20 cellular contexts compared by ENCODE assay signal in genomic region chr6:140101367-140101766, GRCh38.
DNase-seq lines count a peak whose midpoint lies in the region; ATAC-seq and TF ChIP-seq lines count a peak whose summit lies in the region.
"Had no signal": no experiment of that assay in that cellular context is flagged by ENCODE, and none has a peak within 500 bp of the region (broad histone marks: within the 10 kb centered on the region; RNA-seq: fewer than 3 reads in every experiment).

No MANE protein-coding gene starts in this region.

- no peak overlapping the region for H3K4me2 ChIP-seq in HCT116 (ENCODE audit: low read length)
- no peak overlapping the region for H3K4me2 ChIP-seq in SU-DHL-6 (ENCODE audit: low read depth, low read length, poor library complexity, severe bottlenecking)
- H3K4me2 ChIP-seq: BLaER1 had no signal

- H3K79me2 ChIP-seq in HCT116 (ENCODE audit: insufficient read depth, low read length) (no peaks in the 10 kb centered on the region), SU-DHL-6 (ENCODE audit: insufficient read depth, low read length) (no peaks in the 10 kb centered on the region)

- no peak overlapping the region for H3K4me3 ChIP-seq in AG10803 (ENCODE audit: low read length)
- H3K4me3 ChIP-seq in HCT116 (replicated peaks in 1 of 2; ENCODE audit: low read depth in 1 of 2, low read length in 2 of 2), result no peak overlapping the region
- H3K4me3 ChIP-seq in SU-DHL-6 (ENCODE audit: insufficient read depth, low read length, poor library complexity, severe bottlenecking), result no peak overlapping the region
- H3K4me3 ChIP-seq in body of pancreas, result no peak overlapping the region
- H3K4me3 ChIP-seq: BLaER1, gastroesophageal sphincter, vagina had no signal

- DNase-seq in AG10803 (ENCODE audit: low read depth) (peak; percentile 73), HCT116 (ENCODE audit: low read depth, low spot score) (no peak), hepatic stellate cell (ENCODE audit: low spot score) (peak; percentile 4), body of pancreas (no peak), NCI-H2107 (lab: John Stamatoyannopoulos, UW) (no peak), cerebellar nuclear complex (lab: John Stamatoyannopoulos, UW) (no peak), ecto neural progenitor cell (ENCODE audit: low spot score) (no peak)
- DNase-seq: activated CD4-positive, alpha-beta T cell treated with anti-CD3 and anti-CD28 coated beads, Interleukin-2, amount 10 ng/mL, durations not matched to agents 24 days and 14 days; anterior cingulate cortex; effector CD4-positive, alpha-beta T cell; NCI-H1417 treated with DMSO at 0.1 percent for 48 hours; NCI-H524; stimulated activated CD4-positive, alpha-beta T cell treated with anti-CD3 and anti-CD28 coated beads, Interleukin-4, amount 100 ng/mL, for 24 hours; T-helper 9 cell had no signal

- no peak for TF ChIP-seq RAD21 in HCT116 (IDR thresholded peaks at IDR 0.05; ENCODE audit: low read depth)

- H3K9me3 ChIP-seq in HCT116 (ENCODE audit: control insufficient read depth in 1 of 2, insufficient read depth in 1 of 2, low read depth in 1 of 2, low read length in 2 of 2) (no peaks in the 10 kb centered on the region), SU-DHL-6 (ENCODE audit: insufficient read depth, low read length) (no peaks in the 10 kb centered on the region), body of pancreas (no peaks in the 10 kb centered on the region)
- H3K9me3 ChIP-seq: BLaER1, gastroesophageal sphincter, vagina had no signal

- peak overlapping the region; percentile 59 for H2AFZ ChIP-seq in HCT116 (ENCODE audit: low read depth, low read length, poor library complexity, severe bottlenecking)
- H2AFZ ChIP-seq in SU-DHL-6 (ENCODE audit: low read depth, low read length, severe bottlenecking), result peak overlapping the region; percentile 46

- intact Hi-C loops in HCT116 (cut with micrococcal nuclease), result loop anchor here (10.0 kb wide), 1 partner anchor 727 kb away; the partner anchor contains the start of gene CITED2
- intact Hi-C loops in body of pancreas (cut with DNase I), result no loop called here

- H3K4me1 ChIP-seq in HCT116 (ENCODE audit: control insufficient read depth in 1 of 2, insufficient read depth in 2 of 2, low read length in 2 of 2) (peaks cover 0 to 7% of the 10 kb centered on the region in 2 experiments; a peak in 2 of 4 replicates), body of pancreas (no peaks in the 10 kb centered on the region)
- H3K4me1 ChIP-seq: BLaER1, vagina had no signal

- no peak for TF ChIP-seq CTCF in AG10803 (conservative IDR thresholded peaks at IDR 0.05; ENCODE audit: low read length)
- TF ChIP-seq CTCF in HCT116 (IDR thresholded peaks at IDR 0.05 in 2 of 3, conservative IDR thresholded peaks at IDR 0.05 in 1 of 3; ENCODE audit: borderline replicate concordance in 1 of 3, insufficient read depth in 1 of 3, low read depth in 2 of 3, low read length in 2 of 3), result no peak
- TF ChIP-seq CTCF in SU-DHL-6 (IDR thresholded peaks at IDR 0.05; ENCODE audit: insufficient read depth, low read length, poor library complexity, severe bottlenecking), result no peak
- no peak for TF ChIP-seq CTCF in body of pancreas (IDR thresholded peaks at IDR 0.05)

- H3K9ac ChIP-seq in HCT116 (ENCODE audit: low read length) (no peak overlapping the region), SU-DHL-6 (ENCODE audit: low read length) (no peak overlapping the region)
- H3K9ac ChIP-seq: BLaER1 had no signal

- RAD21 ChIA-PET in HCT116 (lab: Charles Lee; ENCODE audit: low non-redundant PET in 1 of 2, low total read pairs in 2 of 2, uncharacterized antibody in 2 of 2, unreplicated experiment in 2 of 2), result no interaction called here

- POLR2A ChIA-PET in HCT116 (lab: Charles Lee), result no interaction called here

- H3K9me2 ChIP-seq in HCT116 (ENCODE audit: insufficient read depth) (no peaks in the 10 kb centered on the region), SU-DHL-6 (replicated peaks; ENCODE audit: insufficient read depth, low read length) (no peaks in the 10 kb centered on the region)

- no TSS peak for BruUV-seq in HCT116 (replicated peaks; lab: Mats Ljungman, UMichigan)

- 89 to 98% methylated on average over 3 of the region's 3 CpGs for WGBS in body of pancreas, 2 donors

- ATAC-seq in HCT116 (no peak), body of pancreas (no peak)
- ATAC-seq: gastroesophageal sphincter; stimulated activated memory B cell treated with anti-CD40 and anti-IgM and Interleukin-4, amounts not matched to agents 10 μg/mL and 1 μg/mL and 100 μg/mL, for 72 hours had no signal

- H4K20me1 ChIP-seq in HCT116 (ENCODE audit: insufficient read depth), result no peaks in the 10 kb centered on the region
- H4K20me1 ChIP-seq in SU-DHL-6 (ENCODE audit: low read depth, low read length), result no peaks in the 10 kb centered on the region
- H4K20me1 ChIP-seq: BLaER1 had no signal

- CTCF ChIA-PET in HCT116 (lab: Charles Lee), result no interaction called here

- H3K36me3 ChIP-seq in HCT116 (ENCODE audit: control insufficient read depth in 1 of 2, insufficient read depth in 2 of 2, low read length in 2 of 2) (no peaks in the 10 kb centered on the region), SU-DHL-6 (ENCODE audit: low read length) (no peaks in the 10 kb centered on the region), body of pancreas (replicated peaks in 1 of 2; ENCODE audit: insufficient read depth in 1 of 2, low read depth in 2 of 2) (no peaks in the 10 kb centered on the region)
- H3K36me3 ChIP-seq: BLaER1, gastroesophageal sphincter, vagina had no signal

- H3K27ac ChIP-seq in HCT116 (ENCODE audit: low read depth, low read length) (no peak overlapping the region), SU-DHL-6 (ENCODE audit: low read depth, low read length) (no peak overlapping the region), body of pancreas (no peak overlapping the region)
- H3K27ac ChIP-seq: BLaER1, gastroesophageal sphincter, RWPE1, vagina had no signal

- H3K27me3 ChIP-seq in HCT116 (ENCODE audit: insufficient read depth, low read length) (no peaks in the 10 kb centered on the region), SU-DHL-6 (ENCODE audit: low read length) (no peaks in the 10 kb centered on the region), body of pancreas (no peaks in the 10 kb centered on the region)
- H3K27me3 ChIP-seq: BLaER1, gastroesophageal sphincter, vagina had no signal

- TF ChIP-seq POLR2A in HCT116 (IDR thresholded peaks at IDR 0.05; ENCODE audit: borderline replicate concordance, extremely low read depth, insufficient read depth, insufficient read length) (no peak), body of pancreas (IDR thresholded peaks at IDR 0.05) (no peak)

- no peaks in the 10 kb centered on the region for H3F3A ChIP-seq in SU-DHL-6 (ENCODE audit: insufficient read depth)

TF ChIP-seq in HCT116, 20 proteins besides CTCF, POLR2A, EP300 and RAD21:
- no peak for TF ChIP-seq ATF3 (IDR thresholded peaks at IDR 0.05)
- TF ChIP-seq EGR1 (IDR thresholded peaks at IDR 0.05; ENCODE audit: low read depth), result no peak
- no peak for TF ChIP-seq TCF7L2 (IDR thresholded peaks at IDR 0.05; ENCODE audit: borderline replicate concordance, extremely low read depth, insufficient read depth, insufficient read length)
- no peak for TF ChIP-seq REST (IDR thresholded peaks at IDR 0.05; ENCODE audit: low read depth)
- no peak for TF ChIP-seq CEBPB (IDR thresholded peaks at IDR 0.05; ENCODE audit: low read depth)
- no peak for TF ChIP-seq YY1 (IDR thresholded peaks at IDR 0.05; ENCODE audit: extremely low read depth, insufficient replicate concordance, low read depth, low read length)

Comparison
In these comparisons a context has a peak if more than half of its experiments do, and no peak if none do; other contexts are left out.
1. DNase-seq: peak in AG10803 (single experiment) and hepatic stellate cell (single experiment); none in HCT116 (single experiment), body of pancreas (0 of 4), NCI-H2107 (single experiment), cerebellar nuclear complex (0 of 2) and ecto neural progenitor cell (single experiment).